In genomic region chr2:7620255-7620654, GRCh38 we compare ENCODE assay signal across 26 cellular contexts.
DNase-seq lines count a peak whose midpoint lies in the region; ATAC-seq, FAIRE-seq and TF ChIP-seq lines count a peak whose summit lies in the region.
"Had no signal": no experiment of that assay in that cellular context is flagged by ENCODE, and none has a peak within 500 bp of the region (broad histone marks: within the 10 kb centered on the region; RNA-seq: fewer than 3 reads in every experiment).

No MANE protein-coding gene starts in this region.

- H3K36me3 ChIP-seq in ACC112 (ENCODE audit: insufficient read depth, low read length): no peaks in the 10 kb centered on the region
- H3K36me3 ChIP-seq: adrenal gland, gastrocnemius medialis, pancreas, right atrium auricular region, spleen had no signal

- no peak overlapping the region for H2AFZ ChIP-seq in ACC112 (ENCODE audit: low read length, unreplicated experiment)

- TF ChIP-seq POLR2A in GM12891 (IDR thresholded peaks at IDR 0.05; ENCODE audit: low read depth, low read length): no peak

- H3K79me2 ChIP-seq in ACC112 (ENCODE audit: control insufficient read depth, insufficient read depth, low read length, unreplicated experiment): no peaks in the 10 kb centered on the region

- FAIRE-seq in GM12891 (lab: Jason Lieb, UNC): no peak
- FAIRE-seq: HTR-8/SVneo, pancreas had no signal

- no peak for ATAC-seq in esophagus mucosa
- ATAC-seq: gastrocnemius medialis; pancreas; stimulated activated memory B cell treated with anti-CD40 and anti-IgM and Interleukin-4, amounts not matched to agents 10 μg/mL and 1 μg/mL and 100 μg/mL, for 72 hours had no signal

- no peaks in the 10 kb centered on the region for H3K27me3 ChIP-seq in ACC112 (ENCODE audit: insufficient read depth, low read length)
- H3K27me3 ChIP-seq: adrenal gland, gastrocnemius medialis, pancreas, right atrium auricular region, testis had no signal

- DNase-seq in A172 (ENCODE audit: low spot score): peak; percentile 24
- DNase-seq in RPMI7951 (ENCODE audit: low read depth): peak; percentile 55
- peak; percentile 32 for DNase-seq in kidney tubule cell (ENCODE audit: low spot score)
- no peak for DNase-seq in GM12891 (ENCODE audit: insufficient read length, low spot score)
- no peak for DNase-seq in HPDE6-E6E7 (ENCODE audit: extremely low spot score)
- DNase-seq: activated CD4-positive, alpha-beta T cell treated with anti-CD3 and anti-CD28 coated beads for 48 hours; activated effector memory CD4-positive, alpha-beta T cell treated with anti-CD3 and anti-CD28 coated beads, Interleukin-2, amount 50 U/mL, for 16 hours; adrenal gland; effector CD8-positive, alpha-beta T cell; gastrocnemius medialis; GDM1; GOT3; KG1; NCI-H1694; NCI-H524 treated with DMSO at 0.1 percent for 48 hours; pancreas; RPMI8226; spleen; stimulated activated CD4-positive, alpha-beta T cell treated with anti-CD3 and anti-CD28 coated beads, Interleukin-2, amount 100 ng/mL, for 48 hours; testis had no signal

- H3K4me3 ChIP-seq in ACC112 (ENCODE audit: low read depth, low read length): peak overlapping the region; percentile 7; the same call in 1 of the 2 replicates
- H3K4me3 ChIP-seq: adrenal gland, gastrocnemius medialis, pancreas, right atrium auricular region, SK-N-MC, spleen, testis had no signal

- H3K27ac ChIP-seq in ACC112 (ENCODE audit: low read depth, low read length): peak overlapping the region; percentile 62
- H3K27ac ChIP-seq: adrenal gland, gastrocnemius medialis, pancreas, right atrium auricular region, SK-N-MC, spleen, testis had no signal

- H3K4me1 ChIP-seq in ACC112 (ENCODE audit: control insufficient read depth, insufficient read depth, low read length, unreplicated experiment): peaks cover 24% of the 10 kb centered on the region
- H3K4me1 ChIP-seq: adrenal gland, gastrocnemius medialis, pancreas, right atrium auricular region, testis had no signal

TF ChIP-seq in GM12891, 5 proteins besides CTCF, POLR2A, EP300 and RAD21:
- TF ChIP-seq POLR2AphosphoS5 (IDR thresholded peaks at IDR 0.05; ENCODE audit: low read depth, low read length) (no peak), PAX5 (IDR thresholded peaks at IDR 0.05; ENCODE audit: insufficient read depth, low read length, severe bottlenecking) (no peak), POU2F2 (IDR thresholded peaks at IDR 0.05; ENCODE audit: low read depth, low read length) (no peak), SPI1 (IDR thresholded peaks at IDR 0.05; ENCODE audit: low read depth, low read length) (no peak), TAF1 (IDR thresholded peaks at IDR 0.05; ENCODE audit: low read depth, low read length) (no peak)

Comparison
In these comparisons a context has a peak if more than half of its experiments do, and no peak if none do; other contexts are left out.
1. DNase-seq: peak in A172 (single experiment), RPMI7951 (single experiment) and kidney tubule cell (single experiment); none in GM12891 (single experiment) and HPDE6-E6E7 (single experiment).